In the genomic region with DNA sequence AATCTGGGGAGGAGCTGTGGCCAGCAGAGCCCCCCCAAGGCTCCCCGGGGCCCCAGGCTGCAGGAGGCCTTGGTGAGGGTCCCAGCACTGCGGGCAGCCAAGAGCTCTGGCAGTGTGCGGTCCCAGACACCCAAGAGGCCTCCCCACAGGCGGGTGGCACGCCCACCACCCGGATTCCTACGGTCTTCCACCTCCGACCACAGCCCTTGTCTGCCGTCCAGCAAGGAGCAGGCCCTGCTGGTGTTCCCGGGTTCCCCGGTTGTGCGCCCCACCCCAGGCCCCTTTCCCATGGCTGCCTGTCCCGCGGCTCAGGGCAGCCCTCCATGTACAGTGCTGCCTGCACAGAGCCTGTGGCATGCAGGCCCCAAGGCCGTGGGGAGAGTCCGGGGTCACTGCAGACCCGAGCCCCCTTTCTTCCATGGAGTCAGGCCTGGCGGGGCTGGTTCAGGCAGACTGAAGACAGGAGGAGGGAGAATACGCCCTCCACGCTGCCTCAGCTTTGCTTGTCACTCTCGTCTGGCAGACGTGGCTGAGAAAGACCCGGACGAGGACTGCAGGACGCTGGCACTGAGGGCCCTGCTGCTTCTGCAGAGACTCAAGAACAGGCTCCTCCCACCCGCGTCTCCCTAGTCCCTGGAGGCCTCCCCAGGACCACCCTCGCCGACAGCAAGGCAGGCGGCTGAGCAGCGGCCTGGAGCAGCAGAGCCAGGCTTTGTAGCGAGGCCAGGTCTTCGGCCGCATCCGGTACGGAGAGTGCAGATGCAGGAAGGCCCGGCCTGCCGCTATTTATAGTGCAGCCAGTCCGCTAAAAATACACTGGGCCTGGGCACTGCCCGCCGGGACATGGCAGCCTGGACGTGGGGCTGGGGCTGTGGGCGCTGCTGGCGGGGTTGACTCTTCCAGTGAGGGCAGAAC, we compare ENCODE assay signal across 1 cellular context.
TF ChIP-seq lines count a peak whose summit lies in the region.

No MANE protein-coding gene starts in this region.

TF ChIP-seq in HepG2, 621 proteins besides CTCF, POLR2A, EP300 and RAD21:
- peak; percentile 82 for TF ChIP-seq AGO2 (optimal IDR thresholded peaks at IDR 0.05; ENCODE audit: low read depth, low read length)
- peak; percentile 12; the same call in 1 of the 2 replicates for TF ChIP-seq POLR2G (IDR thresholded peaks at IDR 0.05; ENCODE audit: low read depth, low read length)
- no peak for TF ChIP-seq ZNF460 (CRISPR knock-in tag; IDR thresholded peaks at IDR 0.05; ENCODE audit: borderline replicate concordance)
